In genomic region chr7:143223784-143224183, GRCh38 we compare ENCODE assay signal across 37 cellular contexts. TPM values are rescaled to one million over a fixed set of nuclear protein-coding genes. Genes with fewer than 3 reads are reported as not detected.
"Had no signal": no experiment of that assay in that cellular context is flagged by ENCODE, and none has a peak within 500 bp of the region (broad histone marks: within the 10 kb centered on the region; RNA-seq: fewer than 3 reads in every experiment).

No MANE protein-coding gene starts in this region.

- DNase-seq: activated CD4-positive, alpha-beta memory T cell treated with anti-CD3 and anti-CD28 coated beads for 36 hours; activated CD4-positive, alpha-beta T cell treated with anti-CD3 and anti-CD28 coated beads, Interleukin-2, amount 10 ng/mL, durations not matched to agents 24 days and 14 days; activated CD8-positive, alpha-beta memory T cell treated with anti-CD3 and anti-CD28 coated beads, Interleukin-2, amount 50 U/mL, for 4 hours; activated effector memory CD4-positive, alpha-beta T cell treated with anti-CD3 and anti-CD28 coated beads, Interleukin-2, amount 50 U/mL, for 16 hours; activated naive CD4-positive, alpha-beta T cell treated with anti-CD3 and anti-CD28 coated beads for 36 hours; activated naive CD8-positive, alpha-beta T cell treated with anti-CD3 and anti-CD28 coated beads for 36 hours; activated T-cell treated with anti-CD3 and anti-CD28 coated beads, Interleukin-2, amount 50 U/mL, for 1 hour; brain microvascular endothelial cell; effector CD8-positive, alpha-beta T cell; erythroblast; head of caudate nucleus; hippocampal formation; kidney; left colon; midbrain; naive thymus-derived CD4-positive, alpha-beta T cell; occipital lobe; stimulated activated CD4-positive, alpha-beta T cell treated with anti-CD3 and anti-CD28 coated beads, Interleukin-15, amount 100 ng/mL, for 24 hours; stimulated activated CD4-positive, alpha-beta T cell treated with anti-CD3 and anti-CD28 coated beads, Interleukin-2, amount 100 ng/mL, for 24 hours; stimulated activated naive B cell treated with anti-CD40 and anti-IgM and Interleukin-4, amounts not matched to agents 10 μg/mL and 1 μg/mL and 100 μg/mL, for 72 hours; stomach; T-helper 1 cell; thyroid gland had no signal

- H3K4me1 ChIP-seq: parathyroid adenoma, right atrium auricular region, stomach, thyroid gland had no signal

- H3K27ac ChIP-seq: brain microvascular endothelial cell, gastroesophageal sphincter, parathyroid adenoma, right atrium auricular region, thyroid gland had no signal

- ATAC-seq: gastroesophageal sphincter; left colon; naive thymus-derived CD4-positive, alpha-beta T cell; stimulated activated naive B cell treated with anti-CD40 and anti-IgM and Interleukin-4, amounts not matched to agents 10 μg/mL and 1 μg/mL and 100 μg/mL, for 72 hours had no signal

- H3K9me3 ChIP-seq: gastroesophageal sphincter, right atrium auricular region, stomach, thyroid gland had no signal

- H3K36me3 ChIP-seq: brain microvascular endothelial cell, gastroesophageal sphincter, right atrium auricular region, stomach, thyroid gland had no signal

- H3K4me3 ChIP-seq: gastroesophageal sphincter, right atrium auricular region, smooth muscle cell, stomach, thyroid gland had no signal

- H3K27me3 ChIP-seq: brain microvascular endothelial cell, gastroesophageal sphincter, right atrium auricular region, thyroid gland had no signal

RNA-seq across cellular contexts. Expression of gene TAS2R40, which starts 1.9 kb away (rescaled TPM):
- total RNA-seq: activated CD4-positive, alpha-beta memory T cell treated with anti-CD3 and anti-CD28 coated beads for 36 hours; activated CD4-positive, alpha-beta T cell treated with anti-CD3 and anti-CD28 coated beads, Interleukin-2, amount 10 ng/mL, durations not matched to agents 24 days and 14 days; activated CD8-positive, alpha-beta memory T cell treated with anti-CD3 and anti-CD28 coated beads for 36 hours; activated naive CD4-positive, alpha-beta T cell treated with anti-CD3 and anti-CD28 coated beads for 36 hours; activated naive CD8-positive, alpha-beta T cell treated with anti-CD3 and anti-CD28 coated beads for 36 hours; activated T-helper 1 cell treated with anti-CD3 and anti-CD28 coated beads, Interleukin-12 subunit alpha, Interleukin-12 subunit beta, Interleukin-2, Interleukin-4 antibody, amounts not matched to agents 30 ng/mL and 10 ng/mL and 1 ng/mL, durations not matched to agents 14 hours and 24 hours and 36 hours; astrocyte; dermis microvascular lymphatic vessel endothelial cell; fibroblast of lung; fibroblast of villous mesenchyme; gastroesophageal sphincter; kidney; left colon; liver; naive thymus-derived CD4-positive, alpha-beta T cell; neural crest cell; occipital lobe; pulmonary artery endothelial cell; right atrium auricular region; smooth muscle cell; stomach; thyroid gland; urinary bladder had no signal

RNA-seq across cellular contexts. Expression of gene TAS2R39, which starts 40.6 kb away (rescaled TPM):
- total RNA-seq: activated CD4-positive, alpha-beta memory T cell treated with anti-CD3 and anti-CD28 coated beads for 36 hours; activated CD4-positive, alpha-beta T cell treated with anti-CD3 and anti-CD28 coated beads, Interleukin-2, amount 10 ng/mL, durations not matched to agents 24 days and 14 days; activated CD8-positive, alpha-beta memory T cell treated with anti-CD3 and anti-CD28 coated beads for 36 hours; activated naive CD4-positive, alpha-beta T cell treated with anti-CD3 and anti-CD28 coated beads for 36 hours; activated naive CD8-positive, alpha-beta T cell treated with anti-CD3 and anti-CD28 coated beads for 36 hours; activated T-helper 1 cell treated with anti-CD3 and anti-CD28 coated beads, Interleukin-12 subunit alpha, Interleukin-12 subunit beta, Interleukin-2, Interleukin-4 antibody, amounts not matched to agents 30 ng/mL and 10 ng/mL and 1 ng/mL, durations not matched to agents 14 hours and 24 hours and 36 hours; astrocyte; dermis microvascular lymphatic vessel endothelial cell; fibroblast of lung; fibroblast of villous mesenchyme; gastroesophageal sphincter; kidney; left colon; liver; naive thymus-derived CD4-positive, alpha-beta T cell; neural crest cell; occipital lobe; pulmonary artery endothelial cell; right atrium auricular region; smooth muscle cell; stomach; thyroid gland; urinary bladder had no signal
